Comparison of ENCODE assay signal across 2 cellular contexts in genomic region chr10:50862719-50863118, GRCh38.
TF ChIP-seq lines count a peak whose summit lies in the region.

No MANE protein-coding gene starts in this region.

TF ChIP-seq in liver, 16 proteins besides CTCF, POLR2A, EP300 and RAD21:
- TF ChIP-seq, protein P1, sequence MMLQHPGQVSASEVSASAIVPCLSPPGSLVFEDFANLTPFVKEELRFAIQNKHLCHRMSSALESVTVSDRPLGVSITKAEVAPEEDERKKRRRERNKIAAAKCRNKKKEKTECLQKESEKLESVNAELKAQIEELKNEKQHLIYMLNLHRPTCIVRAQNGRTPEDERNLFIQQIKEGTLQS (IDR thresholded peaks at IDR 0.05), result no peak
- peak; percentile 32 for TF ChIP-seq SP1 (IDR thresholded peaks at IDR 0.05)
- no peak for TF ChIP-seq HNF4G (IDR thresholded peaks at IDR 0.05)
- no peak for TF ChIP-seq FOXA2 (IDR thresholded peaks at IDR 0.05)
- no peak for TF ChIP-seq GABPA (IDR thresholded peaks at IDR 0.05 in 1 of 2, conservative IDR thresholded peaks at IDR 0.05 in 1 of 2)
- TF ChIP-seq, protein P2, sequence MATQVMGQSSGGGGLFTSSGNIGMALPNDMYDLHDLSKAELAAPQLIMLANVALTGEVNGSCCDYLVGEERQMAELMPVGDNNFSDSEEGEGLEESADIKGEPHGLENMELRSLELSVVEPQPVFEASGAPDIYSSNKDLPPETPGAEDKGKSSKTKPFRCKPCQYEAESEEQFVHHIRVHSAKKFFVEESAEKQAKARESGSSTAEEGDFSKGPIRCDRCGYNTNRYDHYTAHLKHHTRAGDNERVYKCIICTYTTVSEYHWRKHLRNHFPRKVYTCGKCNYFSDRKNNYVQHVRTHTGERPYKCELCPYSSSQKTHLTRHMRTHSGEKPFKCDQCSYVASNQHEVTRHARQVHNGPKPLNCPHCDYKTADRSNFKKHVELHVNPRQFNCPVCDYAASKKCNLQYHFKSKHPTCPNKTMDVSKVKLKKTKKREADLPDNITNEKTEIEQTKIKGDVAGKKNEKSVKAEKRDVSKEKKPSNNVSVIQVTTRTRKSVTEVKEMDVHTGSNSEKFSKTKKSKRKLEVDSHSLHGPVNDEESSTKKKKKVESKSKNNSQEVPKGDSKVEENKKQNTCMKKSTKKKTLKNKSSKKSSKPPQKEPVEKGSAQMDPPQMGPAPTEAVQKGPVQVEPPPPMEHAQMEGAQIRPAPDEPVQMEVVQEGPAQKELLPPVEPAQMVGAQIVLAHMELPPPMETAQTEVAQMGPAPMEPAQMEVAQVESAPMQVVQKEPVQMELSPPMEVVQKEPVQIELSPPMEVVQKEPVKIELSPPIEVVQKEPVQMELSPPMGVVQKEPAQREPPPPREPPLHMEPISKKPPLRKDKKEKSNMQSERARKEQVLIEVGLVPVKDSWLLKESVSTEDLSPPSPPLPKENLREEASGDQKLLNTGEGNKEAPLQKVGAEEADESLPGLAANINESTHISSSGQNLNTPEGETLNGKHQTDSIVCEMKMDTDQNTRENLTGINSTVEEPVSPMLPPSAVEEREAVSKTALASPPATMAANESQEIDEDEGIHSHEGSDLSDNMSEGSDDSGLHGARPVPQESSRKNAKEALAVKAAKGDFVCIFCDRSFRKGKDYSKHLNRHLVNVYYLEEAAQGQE (IDR thresholded peaks at IDR 0.05), result no peak
- TF ChIP-seq FOXA1 (IDR thresholded peaks at IDR 0.05), result no peak
- no peak for TF ChIP-seq NR2F2 (IDR thresholded peaks at IDR 0.05)
- no peak for TF ChIP-seq TAF1 (conservative IDR thresholded peaks at IDR 0.05)
- TF ChIP-seq JUND (IDR thresholded peaks at IDR 0.05), result peak in 1 of 2 donors; percentile 28
- TF ChIP-seq EGR1 (IDR thresholded peaks at IDR 0.05; ENCODE audit: low read depth in 2 of 2), result no peak
- TF ChIP-seq YY1 (IDR thresholded peaks at IDR 0.05), result peak; percentile 44
- TF ChIP-seq ZBTB33 (IDR thresholded peaks at IDR 0.05), result no peak
- peak; percentile 50 to 59 for TF ChIP-seq RXRA (IDR thresholded peaks at IDR 0.05)
- TF ChIP-seq HNF4A (conservative IDR thresholded peaks at IDR 0.05), result peak; percentile 72 to 77
- TF ChIP-seq, protein P3, sequence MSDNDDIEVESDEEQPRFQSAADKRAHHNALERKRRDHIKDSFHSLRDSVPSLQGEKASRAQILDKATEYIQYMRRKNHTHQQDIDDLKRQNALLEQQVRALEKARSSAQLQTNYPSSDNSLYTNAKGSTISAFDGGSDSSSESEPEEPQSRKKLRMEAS (IDR thresholded peaks at IDR 0.05), result peak; percentile 35

TF ChIP-seq in HepG2, 621 proteins besides CTCF, POLR2A, EP300 and RAD21:
- no peak for TF ChIP-seq PHB2 (IDR thresholded peaks at IDR 0.05; ENCODE audit: partially characterized antibody)
- TF ChIP-seq FOXO1 (CRISPR knock-in tag; IDR thresholded peaks at IDR 0.05), result no peak
- no peak for TF ChIP-seq KAT2B (IDR thresholded peaks at IDR 0.05; ENCODE audit: borderline replicate concordance, low read depth, low read length)
- TF ChIP-seq PAF1 (CRISPR knock-in tag; IDR thresholded peaks at IDR 0.05), result no peak
- TF ChIP-seq ZSCAN29 (CRISPR knock-in tag; conservative IDR thresholded peaks at IDR 0.05), result no peak
- no peak for TF ChIP-seq NFIB (CRISPR knock-in tag; IDR thresholded peaks at IDR 0.05; ENCODE audit: borderline replicate concordance)
- TF ChIP-seq ELF3 (CRISPR knock-in tag; IDR thresholded peaks at IDR 0.05), result no peak
- TF ChIP-seq ZNF432 (CRISPR knock-in tag; IDR thresholded peaks at IDR 0.05; ENCODE audit: borderline replicate concordance), result no peak
- no peak for TF ChIP-seq CENPBD1 (CRISPR knock-in tag; IDR thresholded peaks at IDR 0.05; ENCODE audit: borderline replicate concordance, low read depth)
- TF ChIP-seq, protein P4, sequence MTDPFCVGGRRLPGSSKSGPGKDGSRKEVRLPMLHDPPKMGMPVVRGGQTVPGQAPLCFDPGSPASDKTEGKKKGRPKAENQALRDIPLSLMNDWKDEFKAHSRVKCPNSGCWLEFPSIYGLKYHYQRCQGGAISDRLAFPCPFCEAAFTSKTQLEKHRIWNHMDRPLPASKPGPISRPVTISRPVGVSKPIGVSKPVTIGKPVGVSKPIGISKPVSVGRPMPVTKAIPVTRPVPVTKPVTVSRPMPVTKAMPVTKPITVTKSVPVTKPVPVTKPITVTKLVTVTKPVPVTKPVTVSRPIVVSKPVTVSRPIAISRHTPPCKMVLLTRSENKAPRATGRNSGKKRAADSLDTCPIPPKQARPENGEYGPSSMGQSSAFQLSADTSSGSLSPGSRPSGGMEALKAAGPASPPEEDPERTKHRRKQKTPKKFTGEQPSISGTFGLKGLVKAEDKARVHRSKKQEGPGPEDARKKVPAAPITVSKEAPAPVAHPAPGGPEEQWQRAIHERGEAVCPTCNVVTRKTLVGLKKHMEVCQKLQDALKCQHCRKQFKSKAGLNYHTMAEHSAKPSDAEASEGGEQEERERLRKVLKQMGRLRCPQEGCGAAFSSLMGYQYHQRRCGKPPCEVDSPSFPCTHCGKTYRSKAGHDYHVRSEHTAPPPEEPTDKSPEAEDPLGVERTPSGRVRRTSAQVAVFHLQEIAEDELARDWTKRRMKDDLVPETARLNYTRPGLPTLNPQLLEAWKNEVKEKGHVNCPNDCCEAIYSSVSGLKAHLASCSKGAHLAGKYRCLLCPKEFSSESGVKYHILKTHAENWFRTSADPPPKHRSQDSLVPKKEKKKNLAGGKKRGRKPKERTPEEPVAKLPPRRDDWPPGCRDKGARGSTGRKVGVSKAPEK (CRISPR knock-in tag; IDR thresholded peaks at IDR 0.05; ENCODE audit: borderline replicate concordance), result no peak
- TF ChIP-seq BRF2 (CRISPR knock-in tag; IDR thresholded peaks at IDR 0.05), result no peak
- TF ChIP-seq, protein P5, sequence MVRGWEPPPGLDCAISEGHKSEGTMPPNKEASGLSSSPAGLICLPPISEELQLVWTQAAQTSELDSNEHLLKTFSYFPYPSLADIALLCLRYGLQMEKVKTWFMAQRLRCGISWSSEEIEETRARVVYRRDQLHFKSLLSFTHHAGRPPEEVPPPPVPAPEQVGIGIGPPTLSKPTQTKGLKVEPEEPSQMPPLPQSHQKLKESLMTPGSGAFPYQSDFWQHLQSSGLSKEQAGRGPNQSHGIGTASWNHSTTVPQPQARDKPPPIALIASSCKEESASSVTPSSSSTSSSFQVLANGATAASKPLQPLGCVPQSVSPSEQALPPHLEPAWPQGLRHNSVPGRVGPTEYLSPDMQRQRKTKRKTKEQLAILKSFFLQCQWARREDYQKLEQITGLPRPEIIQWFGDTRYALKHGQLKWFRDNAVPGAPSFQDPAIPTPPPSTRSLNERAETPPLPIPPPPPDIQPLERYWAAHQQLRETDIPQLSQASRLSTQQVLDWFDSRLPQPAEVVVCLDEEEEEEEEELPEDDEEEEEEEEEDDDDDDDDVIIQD (CRISPR knock-in tag; IDR thresholded peaks at IDR 0.05; ENCODE audit: low read depth), result no peak
- no peak for TF ChIP-seq TFAP4 (IDR thresholded peaks at IDR 0.05; ENCODE audit: borderline replicate concordance, low read depth)
- no peak for TF ChIP-seq ZNF839 (CRISPR knock-in tag; IDR thresholded peaks at IDR 0.05; ENCODE audit: borderline replicate concordance)
TF ChIP-seq in HepG2: peak in this region for 0.
